Comparison of ENCODE assay signal across 11 cellular contexts in the genomic region with DNA sequence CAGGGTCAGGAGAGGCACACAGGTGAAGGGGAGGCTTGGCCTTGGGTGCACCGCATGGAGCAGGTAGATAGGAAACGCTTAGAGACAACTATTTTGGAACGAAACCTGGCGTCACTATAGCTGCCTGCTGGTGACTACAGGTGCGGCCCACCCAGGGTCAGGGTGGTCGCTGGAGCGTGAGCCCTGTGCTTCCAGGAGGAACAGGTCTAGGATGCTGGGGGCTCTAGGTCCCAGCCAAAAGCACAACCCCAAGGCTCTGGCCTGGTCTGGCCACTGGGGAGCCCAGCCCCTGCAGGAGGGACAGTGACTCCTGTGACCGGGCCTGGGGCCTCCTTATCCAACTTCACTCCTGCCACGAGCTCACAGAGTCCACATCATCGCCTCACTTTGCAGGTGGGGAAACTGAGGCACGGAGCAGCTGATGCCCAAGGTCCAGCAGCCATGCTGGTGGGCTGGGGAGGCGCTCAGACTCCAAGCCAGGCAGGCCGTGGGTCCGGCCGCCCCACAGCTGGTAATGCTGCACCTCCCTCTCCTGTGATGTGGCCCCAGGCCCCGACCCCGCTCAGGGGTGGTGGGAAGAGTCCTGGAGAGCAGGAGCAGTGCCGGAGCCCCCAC. TPM values are rescaled to one million over a fixed set of nuclear protein-coding genes. Genes with fewer than 3 reads are reported as not detected.
DNase-seq lines count a peak whose midpoint lies in the region; ATAC-seq and TF ChIP-seq lines count a peak whose summit lies in the region.
"Had no signal": no experiment of that assay in that cellular context is flagged by ENCODE, and none has a peak within 500 bp of the region (broad histone marks: within the 10 kb centered on the region; RNA-seq: fewer than 3 reads in every experiment).

No MANE protein-coding gene starts in this region.

- H3K4me1 ChIP-seq in Peyer's patch (peaks cover 12 to 82% (median 60%) of the 10 kb centered on the region in 4 donors), esophagus muscularis mucosa (peaks cover 50 to 81% (median 76%) of the 10 kb centered on the region in 4 donors)

- no peak for TF ChIP-seq POLR2A in Peyer's patch (IDR thresholded peaks at IDR 0.05)
- no peak for TF ChIP-seq POLR2A in esophagus muscularis mucosa (IDR thresholded peaks at IDR 0.05; ENCODE audit: low read depth)

- no peak overlapping the region for H3K4me3 Mint-ChIP-seq in activated naive CD4-positive, alpha-beta T cell treated with anti-CD3 and anti-CD28 coated beads for 36 hours
- peak overlapping the region; percentile 79 to 84 for H3K4me3 Mint-ChIP-seq in stimulated activated naive CD8-positive, alpha-beta T cell treated with anti-CD3 and anti-CD28 coated beads, Interleukin-15, amount 100 ng/mL, for 72 hours
- no peak overlapping the region for H3K4me3 Mint-ChIP-seq in activated T-cell treated with anti-CD3 and anti-CD28 coated beads, Interleukin-2, amount 50 U/mL, for 4 hours

- CTCF ChIA-PET in activated naive CD4-positive, alpha-beta T cell treated with anti-CD3 and anti-CD28 coated beads for 36 hours (lab: Charles Lee): interaction anchor here (1.8 kb wide), 1 partner anchor 50 kb away, joined by 4 read pairs; no protein-coding TSS in a partner anchor

- no peak for DNase-seq in activated naive CD4-positive, alpha-beta T cell treated with anti-CD3 and anti-CD28 coated beads for 36 hours
- DNase-seq in activated naive CD4-positive, alpha-beta T cell (lab: John Stamatoyannopoulos, UW): no peak
- DNase-seq in Peyer's patch (no peak), esophagus muscularis mucosa (ENCODE audit: extremely low spot score) (no peak), NCI-H345 (lab: John Stamatoyannopoulos, UW) (no peak), NCI-H1417 (lab: John Stamatoyannopoulos, UW) (no peak)
- DNase-seq in stimulated activated naive CD8-positive, alpha-beta T cell treated with anti-CD3 and anti-CD28 coated beads, Interleukin-15, amount 100 ng/mL, for 72 hours: peak in 1 of 2 donors; percentile 26
- no peak for DNase-seq in activated T-cell treated with anti-CD3 and anti-CD28 coated beads, Interleukin-2, amount 50 U/mL, for 4 hours

- peaks cover 0 to 32% (median 0%) of the 10 kb centered on the region in 3 donors for H3K36me3 ChIP-seq in Peyer's patch
- peaks cover 0 to 32% (median 17%) of the 10 kb centered on the region in 4 donors for H3K36me3 ChIP-seq in esophagus muscularis mucosa

- H3K36me3 Mint-ChIP-seq in activated naive CD4-positive, alpha-beta T cell treated with anti-CD3 and anti-CD28 coated beads for 36 hours (ENCODE audit: low read depth): peaks cover 2% of the 10 kb centered on the region
- H3K36me3 Mint-ChIP-seq in activated T-cell treated with anti-CD3 and anti-CD28 coated beads, Interleukin-2, amount 50 U/mL, for 4 hours (ENCODE audit: insufficient read depth): peaks cover 4% of the 10 kb centered on the region

- no peaks in the 10 kb centered on the region for H3K9me3 ChIP-seq in Peyer's patch
- H3K9me3 ChIP-seq in esophagus muscularis mucosa: no peaks in the 10 kb centered on the region

- no peaks in the 10 kb centered on the region for H3K27me3 Mint-ChIP-seq in activated naive CD4-positive, alpha-beta T cell treated with anti-CD3 and anti-CD28 coated beads for 36 hours (ENCODE audit: low read depth)
- H3K27me3 Mint-ChIP-seq in stimulated activated naive CD8-positive, alpha-beta T cell treated with anti-CD3 and anti-CD28 coated beads, Interleukin-15, amount 100 ng/mL, for 72 hours: no peaks in the 10 kb centered on the region
- no peaks in the 10 kb centered on the region for H3K27me3 Mint-ChIP-seq in activated T-cell treated with anti-CD3 and anti-CD28 coated beads, Interleukin-2, amount 50 U/mL, for 4 hours (ENCODE audit: low read depth)

- H3K9me3 Mint-ChIP-seq in activated naive CD4-positive, alpha-beta T cell treated with anti-CD3 and anti-CD28 coated beads for 36 hours: no peaks in the 10 kb centered on the region
- no peaks in the 10 kb centered on the region for H3K9me3 Mint-ChIP-seq in stimulated activated naive CD8-positive, alpha-beta T cell treated with anti-CD3 and anti-CD28 coated beads, Interleukin-15, amount 100 ng/mL, for 72 hours
- H3K9me3 Mint-ChIP-seq in activated T-cell treated with anti-CD3 and anti-CD28 coated beads, Interleukin-2, amount 50 U/mL, for 4 hours: no peaks in the 10 kb centered on the region

- H3K4me3 ChIP-seq in Peyer's patch: no peak overlapping the region
- H3K4me3 ChIP-seq in esophagus muscularis mucosa: no peak overlapping the region

- H3K4me1 Mint-ChIP-seq in activated naive CD4-positive, alpha-beta T cell treated with anti-CD3 and anti-CD28 coated beads for 36 hours (ENCODE audit: low read depth): peaks cover 49% of the 10 kb centered on the region
- H3K4me1 Mint-ChIP-seq in stimulated activated naive CD8-positive, alpha-beta T cell treated with anti-CD3 and anti-CD28 coated beads, Interleukin-15, amount 100 ng/mL, for 72 hours: peaks cover 84% of the 10 kb centered on the region
- peaks cover 53% of the 10 kb centered on the region for H3K4me1 Mint-ChIP-seq in activated T-cell treated with anti-CD3 and anti-CD28 coated beads, Interleukin-2, amount 50 U/mL, for 4 hours (ENCODE audit: low read depth)

- 81% methylated on average over 10 of the region's 18 CpGs for WGBS in esophagus muscularis mucosa

- H3K27me3 ChIP-seq in Peyer's patch (no peaks in the 10 kb centered on the region), esophagus muscularis mucosa (peaks cover 0 to 79% (median 12%) of the 10 kb centered on the region in 4 donors)

- ATAC-seq in stimulated activated naive CD8-positive, alpha-beta T cell treated with anti-CD3 and anti-CD28 coated beads, Interleukin-15, amount 100 ng/mL, for 72 hours: no peak
- no peak for ATAC-seq in activated T-cell treated with anti-CD3 and anti-CD28 coated beads, Interleukin-2, amount 50 U/mL, for 4 hours

- H3K27ac ChIP-seq in Peyer's patch (peak overlapping the region; percentile 81 to 99 (median 93)), esophagus muscularis mucosa (replicated peaks in 1 of 4) (peak overlapping the region in 3 of 4 donors; percentile 4 to 71 (median 68))

- TF ChIP-seq EP300 in esophagus muscularis mucosa (IDR thresholded peaks at IDR 0.05): no peak

- intact Hi-C loops in activated naive CD4-positive, alpha-beta T cell treated with anti-CD3 and anti-CD28 coated beads for 36 hours (cut with micrococcal nuclease): loop anchor here (5.0 kb wide), 1 partner anchor 51 kb away; the partner anchor contains the start of gene GRIFIN
- intact Hi-C loops in esophagus muscularis mucosa (cut with DNase I): no loop called here

- TF ChIP-seq CTCF in Peyer's patch (IDR thresholded peaks at IDR 0.05) (no peak), esophagus muscularis mucosa (IDR thresholded peaks at IDR 0.05) (no peak)

- peak overlapping the region; percentile 95 for H3K27ac Mint-ChIP-seq in activated naive CD4-positive, alpha-beta T cell treated with anti-CD3 and anti-CD28 coated beads for 36 hours
- peak overlapping the region in 1 of 2 donors; percentile 97 for H3K27ac Mint-ChIP-seq in stimulated activated naive CD8-positive, alpha-beta T cell treated with anti-CD3 and anti-CD28 coated beads, Interleukin-15, amount 100 ng/mL, for 72 hours

RNA-seq across cellular contexts. Expression of gene LFNG, which starts 9.0 kb away (rescaled TPM):
- total RNA-seq in activated naive CD4-positive, alpha-beta T cell treated with anti-CD3 and anti-CD28 coated beads for 36 hours: 10 to 100 TPM; 19.7 to 22.7 TPM
- 100 to 1,000 TPM in 1 of 4 donors, 10 to 100 TPM in 3; 22.3 to 104 (median 41.7) TPM for total RNA-seq in Peyer's patch
- 10 to 100 TPM in 1 of 4 donors, 1 to 10 TPM in 3; 6.1 to 10.7 (median 8.3) TPM for total RNA-seq in esophagus muscularis mucosa
- 10 to 100 TPM; 16.1 to 17.7 (median 17.7) TPM for total RNA-seq in activated T-cell treated with anti-CD3 and anti-CD28 coated beads, Interleukin-2, amount 50 U/mL, for 4 hours

RNA-seq across cellular contexts. Expression of gene BRAT1, which starts 26.7 kb away (rescaled TPM):
- total RNA-seq in activated naive CD4-positive, alpha-beta T cell treated with anti-CD3 and anti-CD28 coated beads for 36 hours: 10 to 100 TPM; 26.8 to 27.3 TPM
- total RNA-seq in Peyer's patch (10 to 100 TPM; 43.3 to 73.3 (median 54.1) TPM), esophagus muscularis mucosa (10 to 100 TPM; 22.0 to 43.8 (median 32.7) TPM)
- total RNA-seq in activated T-cell treated with anti-CD3 and anti-CD28 coated beads, Interleukin-2, amount 50 U/mL, for 4 hours: 10 to 100 TPM; 40.7 to 55.0 (median 42.6) TPM

RNA-seq across cellular contexts. Expression of gene IQCE, which starts 30.2 kb away (rescaled TPM):
- total RNA-seq in activated naive CD4-positive, alpha-beta T cell treated with anti-CD3 and anti-CD28 coated beads for 36 hours: 1 to 10 TPM; 6.6 to 9.4 TPM
- total RNA-seq in Peyer's patch (100 to 1,000 TPM in 1 of 4 donors, 10 to 100 TPM in 3; 30.0 to 159 (median 72.2) TPM), esophagus muscularis mucosa (10 to 100 TPM; 13.0 to 22.4 (median 18.0) TPM)
- 10 to 100 TPM in 1 of 3 donors, 1 to 10 TPM in 2; 8.9 to 10.4 (median 9.0) TPM for total RNA-seq in activated T-cell treated with anti-CD3 and anti-CD28 coated beads, Interleukin-2, amount 50 U/mL, for 4 hours

RNA-seq across cellular contexts. Expression of gene GRIFIN, which starts 52.4 kb away (rescaled TPM):
- not detected for total RNA-seq in activated naive CD4-positive, alpha-beta T cell treated with anti-CD3 and anti-CD28 coated beads for 36 hours
- total RNA-seq in Peyer's patch (not detected), esophagus muscularis mucosa (not detected)
- not detected for total RNA-seq in activated T-cell treated with anti-CD3 and anti-CD28 coated beads, Interleukin-2, amount 50 U/mL, for 4 hours
- total RNA-seq: activated CD8-positive, alpha-beta memory T cell treated with anti-CD3 and anti-CD28 coated beads for 36 hours; epithelial cell of proximal tubule; mucosa of gallbladder had no signal

Comparison
In these comparisons a context has a peak if more than half of its experiments do, and no peak if none do; other contexts are left out.
1. H3K4me3 Mint-ChIP-seq: peak in stimulated activated naive CD8-positive, alpha-beta T cell treated with anti-CD3 and anti-CD28 coated beads, Interleukin-15, amount 100 ng/mL, for 72 hours (2 of 2); none in activated naive CD4-positive, alpha-beta T cell treated with anti-CD3 and anti-CD28 coated beads for 36 hours (single experiment) and activated T-cell treated with anti-CD3 and anti-CD28 coated beads, Interleukin-2, amount 50 U/mL, for 4 hours (single experiment).